Comparison of ENCODE assay signal across 23 cellular contexts in genomic region chr4:58136611-58137010, GRCh38.
"Had no signal": no experiment of that assay in that cellular context is flagged by ENCODE, and none has a peak within 500 bp of the region (broad histone marks: within the 10 kb centered on the region; RNA-seq: fewer than 3 reads in every experiment).

No MANE protein-coding gene starts in this region.

- ATAC-seq: activated CD4-positive, alpha-beta T cell treated with anti-CD3 and anti-CD28 coated beads for 36 hours; activated CD8-positive, alpha-beta memory T cell treated with anti-CD3 and anti-CD28 coated beads, Interleukin-2, amount 10 ng/mL, durations not matched to agents 7 days and 5 days; activated CD8-positive, alpha-beta T cell treated with anti-CD3 and anti-CD28 coated beads, Interleukin-2, amount 10 ng/mL, durations not matched to agents 7 days and 5 days; activated naive CD8-positive, alpha-beta T cell treated with anti-CD3 and anti-CD28 coated beads, Interleukin-2, amount 50 U/mL, for 24 hours; body of pancreas had no signal

- DNase-seq: activated CD4-positive, alpha-beta memory T cell treated with anti-CD3 and anti-CD28 coated beads for 36 hours; activated CD4-positive, alpha-beta T cell treated with anti-CD3 and anti-CD28 coated beads for 36 hours; activated CD4-positive, alpha-beta T cell treated with anti-CD3 and anti-CD28 coated beads, Interleukin-2, amount 10 ng/mL, durations not matched to agents 24 days and 14 days; activated CD4-positive, CD25-positive, alpha-beta regulatory T cell; activated CD4-positive, CD25-positive, alpha-beta regulatory T cell treated with anti-CD3 and anti-CD28 coated beads, Interleukin-2, amount 50 U/mL, for 72 hours; activated CD8-positive, alpha-beta memory T cell treated with anti-CD3 and anti-CD28 coated beads, Interleukin-2, amount 10 ng/mL, durations not matched to agents 7 days and 5 days; activated CD8-positive, alpha-beta memory T cell treated with anti-CD3 and anti-CD28 coated beads, Interleukin-2, amount 50 U/mL, for 4 hours; activated CD8-positive, alpha-beta T cell treated with anti-CD3 and anti-CD28 coated beads, Interleukin-2, amount 10 ng/mL, durations not matched to agents 7 days and 5 days; activated effector memory CD4-positive, alpha-beta T cell treated with anti-CD3 and anti-CD28 coated beads, Interleukin-2, amount 50 U/mL, for 16 hours; activated naive CD4-positive, alpha-beta T cell treated with anti-CD3 and anti-CD28 coated beads for 36 hours; activated naive CD8-positive, alpha-beta T cell treated with anti-CD3 and anti-CD28 coated beads for 36 hours; activated naive CD8-positive, alpha-beta T cell treated with anti-CD3 and anti-CD28 coated beads, Interleukin-2, amount 50 U/mL, for 24 hours; activated T-cell treated with anti-CD3 and anti-CD28 coated beads, Interleukin-2, amount 50 U/mL, for 1 hour; activated T-cell treated with anti-CD3 and anti-CD28 coated beads, Interleukin-2, amount 50 U/mL, for 48 hours; adrenal gland; amygdala; aorta; body of pancreas; caudate nucleus; effector CD8-positive, alpha-beta T cell; esophagus squamous epithelium; head of caudate nucleus; hippocampal formation had no signal
